In the genomic region with DNA sequence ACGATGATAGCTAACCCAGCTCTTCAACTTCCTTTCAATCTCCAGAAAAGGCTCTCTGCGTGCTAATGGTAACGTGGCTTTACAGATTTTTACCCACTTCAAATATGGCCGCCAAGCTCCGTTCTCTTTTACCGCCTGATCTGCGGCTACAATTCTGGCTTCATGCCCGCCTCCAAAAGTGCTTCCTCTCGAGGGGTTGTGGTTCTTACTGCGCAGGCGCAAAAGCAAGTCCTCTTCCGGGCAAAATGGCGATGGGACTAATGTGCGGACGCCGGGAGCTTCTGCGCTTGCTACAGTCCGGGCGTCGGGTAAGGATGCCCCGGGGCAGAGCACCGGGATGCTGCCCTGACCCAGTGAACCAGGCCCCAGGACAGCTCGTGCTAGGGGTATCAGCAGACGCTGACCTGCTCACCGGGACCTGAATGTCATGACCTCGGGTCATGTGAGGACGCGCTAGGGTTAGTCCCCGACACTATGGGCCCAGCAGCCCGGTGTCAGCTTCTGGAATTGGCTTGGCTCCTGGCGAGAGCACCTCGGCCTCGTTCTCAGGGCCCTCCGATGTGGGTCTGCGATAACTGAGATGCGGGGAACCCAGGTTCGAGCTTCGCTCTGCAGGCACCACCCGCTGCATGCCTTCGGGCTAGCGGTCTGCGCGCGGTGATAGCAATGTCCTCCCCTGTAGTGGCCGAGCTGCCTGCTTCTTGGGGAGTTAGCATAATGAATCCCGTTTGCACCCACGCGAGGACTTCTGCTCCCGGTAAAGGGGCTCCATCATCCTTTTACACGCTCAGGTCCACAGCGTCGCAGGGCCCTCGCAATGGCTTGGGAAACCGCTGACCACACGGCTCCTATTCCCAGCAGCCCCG, we compare ENCODE assay signal across 8 cellular contexts. TPM values are rescaled to one million over a fixed set of nuclear protein-coding genes. Genes with fewer than 3 reads are reported as not detected.
A peak's percentile ranks its signal among the peaks of the same experiment; 100 is the strongest.
DNase-seq lines count a peak whose midpoint lies in the region; ATAC-seq and TF ChIP-seq lines count a peak whose summit lies in the region.

A gene (plus strand): TSS at position 232 of the 866 bp plus-strand sequence. CDS start 14 bp downstream, at position 246.

- H3K4me1 ChIP-seq in ACC112 (ENCODE audit: control insufficient read depth, insufficient read depth, low read length, unreplicated experiment) (peaks cover 16% of the 10 kb centered on the region), spleen (peaks cover 17 to 49% (median 35%) of the 10 kb centered on the region in 6 donors)

- no peaks in the 10 kb centered on the region for H3K27me3 ChIP-seq in ACC112 (ENCODE audit: insufficient read depth, low read length)
- H3K27me3 ChIP-seq in spleen (replicated peaks in 1 of 7), result no peaks in the 10 kb centered on the region

- peaks cover 3% of the 10 kb centered on the region for H3K9me3 Mint-ChIP-seq in activated B cell treated with CpG ODN at 0.5 μM for 24 hours

- peaks cover 0 to 13% (median 9%) of the 10 kb centered on the region in 8 donors for H3K9me3 ChIP-seq in spleen

- 0 to 1% (median 0%) methylated on average over 31 to 56 of the region's 56 CpGs for WGBS in spleen, 5 donors

- H3K27ac Mint-ChIP-seq in activated B cell treated with CpG ODN at 0.5 μM for 24 hours, result peak within 1 kb of the TSS; percentile 97

- TF ChIP-seq POLR2A in spleen (IDR thresholded peaks at IDR 0.05), result peak in 1 of 3 donors; percentile 32

- H3K36me3 Mint-ChIP-seq in activated B cell treated with CpG ODN at 0.5 μM for 24 hours (ENCODE audit: low read depth), result peaks cover 59% of the 10 kb centered on the region

- DNase-seq in NCI-H345 (lab: John Stamatoyannopoulos, UW) (peak; percentile 98), activated B cell treated with CpG ODN at 0.5 μM for 24 hours (peak; percentile 79), caudate nucleus (lab: John Stamatoyannopoulos, UW) (peak; percentile 25 to 97 (median 90)), inferior parietal cortex (ENCODE audit: extremely low spot score) (peak; percentile 99), spleen (peak; percentile 97)

- H3K4me3 ChIP-seq in ACC112 (ENCODE audit: low read depth, low read length) (peak within 1 kb of the TSS; percentile 94), spleen (peak within 1 kb of the TSS; percentile 85 to 100 (median 95))

- H3K4me3 Mint-ChIP-seq in activated B cell treated with CpG ODN at 0.5 μM for 24 hours, result peak within 1 kb of the TSS; percentile 93

- ATAC-seq in GM18873 (IDR thresholded peaks at IDR 0.05; ENCODE audit: low FRiP score, unreplicated experiment), result peak; percentile 75
- peak; percentile 74 for ATAC-seq in HG03159 (IDR thresholded peaks at IDR 0.05; ENCODE audit: unreplicated experiment)
- ATAC-seq in activated B cell treated with CpG ODN at 0.5 μM for 24 hours (ENCODE audit: low read depth), result peak; percentile 89

- H3K36me3 ChIP-seq in ACC112 (ENCODE audit: insufficient read depth, low read length) (peaks cover 38% of the 10 kb centered on the region), spleen (peaks cover 5 to 40% (median 36%) of the 10 kb centered on the region in 6 donors)

- CTCF ChIA-PET in activated B cell treated with CpG ODN at 0.5 μM for 24 hours (lab: Charles Lee), result interaction anchor here (0.7 to 2.2 kb wide), 15 partner anchors 18 to 291 kb away, joined by 3 to 15 read pairs (median 4); a partner anchor contains a TSS

- POLR2A ChIA-PET in activated B cell treated with CpG ODN at 0.5 μM for 24 hours (lab: Charles Lee), result interaction anchor here (0.6 to 2.9 kb wide), 51 partner anchors 9 to 555 kb away, joined by 3 to 68 read pairs (median 6); a partner anchor contains a TSS

- intact Hi-C loops in activated B cell treated with CpG ODN at 0.5 μM for 24 hours (cut with micrococcal nuclease) (loop anchor here (1.0 to 5.0 kb wide), 10 partner anchors 18 to 536 kb away; a partner anchor contains a TSS), spleen (cut with DNase I; ENCODE audit: low total_unique reads) (no loop called here)

- H3K27ac ChIP-seq in ACC112 (ENCODE audit: low read depth, low read length) (peak within 1 kb of the TSS; percentile 72), caudate nucleus (ENCODE audit: low read depth, low read length) (peak within 1 kb of the TSS; percentile 94), spleen (peak within 1 kb of the TSS; percentile 78 to 93 (median 88))

- peaks cover 35% of the 10 kb centered on the region for H3K4me1 Mint-ChIP-seq in activated B cell treated with CpG ODN at 0.5 μM for 24 hours

- no peak for TF ChIP-seq CTCF in activated B cell treated with CpG ODN at 0.5 μM for 24 hours (IDR thresholded peaks at IDR 0.05)
- no peak for TF ChIP-seq CTCF in spleen (IDR thresholded peaks at IDR 0.05 in 8 of 11, conservative IDR thresholded peaks at IDR 0.05 in 3 of 11)

- peak within 1 kb of the TSS; percentile 83 for H2AFZ ChIP-seq in ACC112 (ENCODE audit: low read length, unreplicated experiment)

- no peaks in the 10 kb centered on the region for H3K27me3 Mint-ChIP-seq in activated B cell treated with CpG ODN at 0.5 μM for 24 hours

- H3K79me2 ChIP-seq in ACC112 (ENCODE audit: control insufficient read depth, insufficient read depth, low read length, unreplicated experiment), result peaks cover 34% of the 10 kb centered on the region

RNA-seq across cellular contexts. Expression of the gene that starts here (rescaled TPM):
- total RNA-seq in activated B cell treated with CpG ODN at 0.5 μM for 24 hours (174 and 190 TPM in 2 replicates), spleen (100 to 1,000 TPM in 6 of 7 donors, 10 to 100 TPM in 1; 88.6 to 133 (median 110) TPM)
- 100 to 1,000 TPM in 1 of 3 donors, 10 to 100 TPM in 2; 73.5 to 110 (median 96.2) TPM for polyA plus RNA-seq in spleen

Comparison
In these comparisons a context has a peak if more than half of its experiments do, and no peak if none do; other contexts are left out.
1. Peak in every context shown above with its lines: DNase-seq, ATAC-seq, H3K4me3 ChIP-seq and H3K27ac ChIP-seq.